ENCODE assay signal across 21 cellular contexts in the genomic region with DNA sequence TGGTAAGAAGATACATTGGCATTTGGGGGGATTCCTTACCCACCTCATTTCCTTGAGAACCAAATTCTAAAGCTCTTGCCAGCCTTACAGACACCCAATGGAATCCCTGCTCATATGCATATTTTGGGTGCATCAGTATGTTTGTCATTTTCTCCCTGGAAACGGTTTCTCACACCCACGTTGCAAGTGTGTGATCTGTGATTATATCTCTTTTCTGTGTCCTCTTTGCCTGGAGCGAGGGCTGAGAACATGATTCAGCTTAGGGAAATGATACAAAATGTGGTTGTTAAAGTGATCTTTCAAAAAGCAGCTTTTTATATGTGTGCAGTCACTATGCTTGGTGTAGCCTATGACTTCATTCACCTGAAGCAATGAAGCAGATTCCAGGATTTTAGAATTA. TPM values are rescaled to one million over a fixed set of nuclear protein-coding genes. Genes with fewer than 3 reads are reported as not detected.
A peak's percentile ranks its signal among the peaks of the same experiment; 100 is the strongest.
DNase-seq lines count a peak whose midpoint lies in the region; ATAC-seq, FAIRE-seq and TF ChIP-seq lines count a peak whose summit lies in the region.
"Had no signal": no experiment of that assay in that cellular context is flagged by ENCODE, and none has a peak within 500 bp of the region (broad histone marks: within the 10 kb centered on the region; RNA-seq: fewer than 3 reads in every experiment).

No MANE protein-coding gene starts in this region.

- TF ChIP-seq POLR2A in K562 (conservative IDR thresholded peaks at IDR 0.05) (no peak), spleen (IDR thresholded peaks at IDR 0.05) (no peak), gastrocnemius medialis (IDR thresholded peaks at IDR 0.05) (no peak)

- no TSS peak for BruUV-seq in K562 (replicated peaks; lab: Mats Ljungman, UMichigan)

- intact Hi-C loops in activated CD4-positive, alpha-beta T cell treated with anti-CD3 and anti-CD28 coated beads for 36 hours (cut with DNase I, micrococcal nuclease): no loop called here
- intact Hi-C loops in K562 (cut with micrococcal nuclease): no loop called here
- intact Hi-C loops in spleen (cut with DNase I; ENCODE audit: low total_unique reads): no loop called here
- intact Hi-C loops in gastrocnemius medialis (cut with DNase I; ENCODE audit: low total_unique reads): no loop called here

- WGBS in GM23248 (ENCODE audit: low coverage in 1 of 2, low lambda C conversion rate in 2 of 2, missing lambda C conversion rate in 2 of 2), 2 experiments: 15 to 31% methylated on average over 3 of the region's 3 CpGs
- WGBS in K562 (ENCODE audit: insufficient coverage, low coverage, missing lambda C conversion rate): 0% methylated on average over 3 of the region's 3 CpGs
- WGBS in spleen, 5 donors: 83 to 87% (median 86%) methylated on average over 3 of the region's 3 CpGs

- FAIRE-seq in K562 (lab: Jason Lieb, UNC): no peak
- FAIRE-seq: endothelial cell of umbilical vein, kidney had no signal

- H3K4me3 Mint-ChIP-seq in activated CD4-positive, alpha-beta T cell treated with anti-CD3 and anti-CD28 coated beads for 36 hours: no peak overlapping the region
- no peak overlapping the region for H3K4me3 Mint-ChIP-seq in activated CD4-positive, alpha-beta T cell treated with anti-CD3 and anti-CD28 coated beads, Interleukin-2, amount 10 ng/mL, durations not matched to agents 7 days and 5 days
- H3K4me3 Mint-ChIP-seq: dendritic cell treated with granulocyte-macrophage colony-stimulating factor and Interleukin-4, amounts not matched to agents 40 ng/mL and 50 ng/mL, for 4 days had no signal

- H3F3A ChIP-seq in GM23248 (ENCODE audit: insufficient read depth): peaks cover 11% of the 10 kb centered on the region

- no peak for TF ChIP-seq RAD21 in K562 (CRISPR knock-in tag; conservative IDR thresholded peaks at IDR 0.05 in 1 of 2, IDR thresholded peaks at IDR 0.05 in 1 of 2)

- no peak overlapping the region for H2AFZ ChIP-seq in GM23248
- H2AFZ ChIP-seq in K562 (ENCODE audit: low read depth, low read length): no peak overlapping the region

- H3K79me2 ChIP-seq in GM23248 (ENCODE audit: insufficient read depth): no peaks in the 10 kb centered on the region
- H3K79me2 ChIP-seq in K562 (ENCODE audit: control insufficient read depth, insufficient read depth, low read length): no peaks in the 10 kb centered on the region

- no peaks in the 10 kb centered on the region for H3K9me3 Mint-ChIP-seq in activated CD4-positive, alpha-beta T cell treated with anti-CD3 and anti-CD28 coated beads for 36 hours (ENCODE audit: low read depth)
- no peaks in the 10 kb centered on the region for H3K9me3 Mint-ChIP-seq in activated CD4-positive, alpha-beta T cell treated with anti-CD3 and anti-CD28 coated beads, Interleukin-2, amount 10 ng/mL, durations not matched to agents 7 days and 5 days
- H3K9me3 Mint-ChIP-seq: activated T-helper 2 cell treated with anti-CD3 and anti-CD28 coated beads, Interferon-gamma antibody, Interleukin-2, Interleukin-4, amounts not matched to agents 10 μg/mL and 5 μg/mL and 100 μg/mL, durations not matched to agents 14 hours and 24 hours and 36 hours; dendritic cell treated with granulocyte-macrophage colony-stimulating factor and Interleukin-4, amounts not matched to agents 40 ng/mL and 50 ng/mL, for 4 days had no signal

- H3K4me3 ChIP-seq in GM23248: no peak overlapping the region
- no peak overlapping the region for H3K4me3 ChIP-seq in K562
- H3K4me3 ChIP-seq in spleen: no peak overlapping the region
- H3K4me3 ChIP-seq in gastrocnemius medialis: no peak overlapping the region
- H3K4me3 ChIP-seq: suprapubic skin, vagina had no signal

- H3K27ac ChIP-seq in GM23248: peak overlapping the region; percentile 70
- H3K27ac ChIP-seq in K562 (ENCODE audit: extremely low read depth, low read depth, low read length): no peak overlapping the region
- no peak overlapping the region for H3K27ac ChIP-seq in spleen
- no peak overlapping the region for H3K27ac ChIP-seq in RWPE1
- no peak overlapping the region for H3K27ac ChIP-seq in gastrocnemius medialis
- H3K27ac ChIP-seq: suprapubic skin, vagina, VCaP had no signal

- no peak overlapping the region for H3K27ac Mint-ChIP-seq in activated CD4-positive, alpha-beta T cell treated with anti-CD3 and anti-CD28 coated beads for 36 hours
- no peak overlapping the region for H3K27ac Mint-ChIP-seq in activated CD4-positive, alpha-beta T cell treated with anti-CD3 and anti-CD28 coated beads, Interleukin-2, amount 10 ng/mL, durations not matched to agents 7 days and 5 days
- H3K27ac Mint-ChIP-seq: activated T-helper 2 cell treated with anti-CD3 and anti-CD28 coated beads, Interferon-gamma antibody, Interleukin-2, Interleukin-4, amounts not matched to agents 10 μg/mL and 5 μg/mL and 100 μg/mL, durations not matched to agents 14 hours and 24 hours and 36 hours; dendritic cell treated with granulocyte-macrophage colony-stimulating factor and Interleukin-4, amounts not matched to agents 40 ng/mL and 50 ng/mL, for 4 days had no signal

- peak; percentile 25 for DNase-seq in activated CD4-positive, alpha-beta T cell treated with anti-CD3 and anti-CD28 coated beads for 36 hours
- no peak for DNase-seq in activated CD4-positive, alpha-beta T cell treated with anti-CD3 and anti-CD28 coated beads, Interleukin-2, amount 10 ng/mL, durations not matched to agents 7 days and 5 days
- peak; percentile 91 for DNase-seq in GM23248
- peak in 1 of 4 experiments; percentile 12 for DNase-seq in K562 (ENCODE audit: extremely low read depth in 1 of 4, low spot score in 3 of 4)
- DNase-seq in occipital lobe (lab: John Stamatoyannopoulos, UW): peak; percentile 50
- DNase-seq in spleen: no peak
- DNase-seq in RWPE1 (ENCODE audit: low spot score): no peak
- no peak for DNase-seq in gastrocnemius medialis
- DNase-seq: 8988T, C1 segment of cervical spinal cord, Calu3, kidney, NCI-H2107, NCI-H524 treated with DMSO at 0.1 percent for 48 hours, SHP77 had no signal

- peak overlapping the region; percentile 46 for H3K9ac ChIP-seq in GM23248
- H3K9ac ChIP-seq in K562 (ENCODE audit: insufficient read depth in 1 of 2, low read depth in 2 of 2, low read length in 2 of 2): no peak overlapping the region

- no peak for TF ChIP-seq CTCF in K562 (IDR thresholded peaks at IDR 0.05 in 2 of 3, conservative IDR thresholded peaks at IDR 0.05 in 1 of 3; ENCODE audit: insufficient read depth in 2 of 3, low read depth in 1 of 3, low read length in 3 of 3)
- TF ChIP-seq CTCF in spleen (IDR thresholded peaks at IDR 0.05 in 8 of 11, conservative IDR thresholded peaks at IDR 0.05 in 3 of 11): no peak
- TF ChIP-seq CTCF in RWPE1 (conservative IDR thresholded peaks at IDR 0.05; ENCODE audit: low read depth): no peak
- TF ChIP-seq CTCF in gastrocnemius medialis (IDR thresholded peaks at IDR 0.05 in 4 of 5, conservative IDR thresholded peaks at IDR 0.05 in 1 of 5): no peak

- no peaks in the 10 kb centered on the region for H3K9me1 ChIP-seq in K562 (ENCODE audit: control insufficient read depth, insufficient read depth, low read length)

- H3K9me3 ChIP-seq in GM23248 (ENCODE audit: low read depth) (no peaks in the 10 kb centered on the region), K562 (replicated peaks; ENCODE audit: control insufficient read depth, insufficient read depth, low read depth, low read length) (no peaks in the 10 kb centered on the region), spleen (no peaks in the 10 kb centered on the region), gastrocnemius medialis (no peaks in the 10 kb centered on the region)
- H3K9me3 ChIP-seq: suprapubic skin, vagina had no signal

- no peak for TF ChIP-seq EP300 in K562 (IDR thresholded peaks at IDR 0.05; ENCODE audit: low read length)

- H3K4me1 ChIP-seq in GM23248 (ENCODE audit: insufficient read depth): peaks cover 24% of the 10 kb centered on the region
- H3K4me1 ChIP-seq in K562 (replicated peaks in 1 of 2; ENCODE audit: control insufficient read depth in 2 of 2, insufficient read depth in 2 of 2, low read length in 2 of 2): no peaks in the 10 kb centered on the region
- H3K4me1 ChIP-seq in spleen: no peaks in the 10 kb centered on the region
- no peaks in the 10 kb centered on the region for H3K4me1 ChIP-seq in gastrocnemius medialis
- H3K4me1 ChIP-seq: suprapubic skin, vagina had no signal

- no peaks in the 10 kb centered on the region for H3K9me2 ChIP-seq in GM23248 (ENCODE audit: insufficient read depth)

- H3K4me2 ChIP-seq in GM23248 (ENCODE audit: unreplicated experiment) (peak overlapping the region; percentile 49), K562 (ENCODE audit: insufficient read depth, low read length) (no peak overlapping the region)

- POLR2A ChIA-PET in activated CD4-positive, alpha-beta T cell treated with anti-CD3 and anti-CD28 coated beads for 36 hours (lab: Charles Lee): no interaction called here
- POLR2A ChIA-PET in activated CD4-positive, alpha-beta T cell treated with anti-CD3 and anti-CD28 coated beads, Interleukin-2, amount 10 ng/mL, durations not matched to agents 7 days and 5 days (lab: Charles Lee): no interaction called here
- POLR2A ChIA-PET in K562 (lab: Yijun Ruan, JAX): interaction anchor here (1.7 kb wide), 1 partner anchor 10 kb away, joined by 4 read pairs; no protein-coding TSS in a partner anchor
- POLR2A ChIA-PET in RWPE1 (lab: Yijun Ruan, JAX; ENCODE audit: low non-redundant PET): no interaction called here

- CTCF ChIA-PET in activated CD4-positive, alpha-beta T cell treated with anti-CD3 and anti-CD28 coated beads for 36 hours (lab: Charles Lee): no interaction called here
- CTCF ChIA-PET in activated CD4-positive, alpha-beta T cell treated with anti-CD3 and anti-CD28 coated beads, Interleukin-2, amount 10 ng/mL, durations not matched to agents 7 days and 5 days (lab: Charles Lee): no interaction called here
- CTCF ChIA-PET in K562 (lab: Yijun Ruan, JAX; ENCODE audit: low intra/inter-chr PET ratio) (no interaction called here), RWPE1 (lab: Yijun Ruan, JAX) (no interaction called here)

- H3K36me3 ChIP-seq in GM23248 (ENCODE audit: low read depth): no peaks in the 10 kb centered on the region
- no peaks in the 10 kb centered on the region for H3K36me3 ChIP-seq in K562 (ENCODE audit: control insufficient read depth, insufficient read depth, low read length)
- H3K36me3 ChIP-seq in spleen: no peaks in the 10 kb centered on the region
- H3K36me3 ChIP-seq in gastrocnemius medialis: no peaks in the 10 kb centered on the region
- H3K36me3 ChIP-seq: suprapubic skin, vagina had no signal

- peaks cover 1% of the 10 kb centered on the region for H3K27me3 Mint-ChIP-seq in activated CD4-positive, alpha-beta T cell treated with anti-CD3 and anti-CD28 coated beads for 36 hours
- no peaks in the 10 kb centered on the region for H3K27me3 Mint-ChIP-seq in activated CD4-positive, alpha-beta T cell treated with anti-CD3 and anti-CD28 coated beads, Interleukin-2, amount 10 ng/mL, durations not matched to agents 7 days and 5 days
- H3K27me3 Mint-ChIP-seq: dendritic cell treated with granulocyte-macrophage colony-stimulating factor and Interleukin-4, amounts not matched to agents 40 ng/mL and 50 ng/mL, for 4 days had no signal

- H3K36me3 Mint-ChIP-seq in activated CD4-positive, alpha-beta T cell treated with anti-CD3 and anti-CD28 coated beads for 36 hours (ENCODE audit: low read depth): no peaks in the 10 kb centered on the region
- no peaks in the 10 kb centered on the region for H3K36me3 Mint-ChIP-seq in activated CD4-positive, alpha-beta T cell treated with anti-CD3 and anti-CD28 coated beads, Interleukin-2, amount 10 ng/mL, durations not matched to agents 7 days and 5 days (ENCODE audit: low read depth)

- H4K20me1 ChIP-seq in GM23248 (ENCODE audit: insufficient read depth): no peaks in the 10 kb centered on the region
- H4K20me1 ChIP-seq in K562 (replicated peaks; ENCODE audit: control insufficient read depth, insufficient read depth, low read length): no peaks in the 10 kb centered on the region

- H3K4me1 Mint-ChIP-seq in activated CD4-positive, alpha-beta T cell treated with anti-CD3 and anti-CD28 coated beads for 36 hours: peaks cover 5% of the 10 kb centered on the region
- peaks cover 9% of the 10 kb centered on the region for H3K4me1 Mint-ChIP-seq in activated CD4-positive, alpha-beta T cell treated with anti-CD3 and anti-CD28 coated beads, Interleukin-2, amount 10 ng/mL, durations not matched to agents 7 days and 5 days

- peak; percentile 36 for ATAC-seq in activated CD4-positive, alpha-beta T cell treated with anti-CD3 and anti-CD28 coated beads for 36 hours
- ATAC-seq in K562: no peak
- no peak for ATAC-seq in gastrocnemius medialis

- H3K27me3 ChIP-seq in GM23248 (replicated peaks; ENCODE audit: insufficient read depth): no peaks in the 10 kb centered on the region
- peaks cover 0 to 2% of the 10 kb centered on the region in 2 experiments; a peak in 2 of 5 replicates for H3K27me3 ChIP-seq in K562 (ENCODE audit: control insufficient read depth in 2 of 2, insufficient read depth in 2 of 2, low read length in 2 of 2)
- H3K27me3 ChIP-seq in spleen (replicated peaks in 1 of 7): no peaks in the 10 kb centered on the region
- H3K27me3 ChIP-seq in gastrocnemius medialis: no peaks in the 10 kb centered on the region
- H3K27me3 ChIP-seq: suprapubic skin, vagina had no signal

- in situ Hi-C loops in GM23248 (cut with MboI) (no loop called here), K562 (cut with MboI) (no loop called here), gastrocnemius medialis (cut with MboI; ENCODE audit: low sequenced_read_pairs in 4 of 4) (no loop called here)

RNA-seq across cellular contexts. Expression of gene KCNMB4, which starts 52.0 kb away (rescaled TPM):
- 1 to 10 TPM in 1 of 2 experiments, under 1 TPM in 1; 0.94 to 2.1 TPM for total RNA-seq in activated CD4-positive, alpha-beta T cell treated with anti-CD3 and anti-CD28 coated beads for 36 hours
- total RNA-seq in activated CD4-positive, alpha-beta T cell treated with anti-CD3 and anti-CD28 coated beads, Interleukin-2, amount 10 ng/mL, durations not matched to agents 7 days and 5 days: under 1 TPM; 0.50 to 0.79 TPM
- 1.8 and 2.7 TPM in 2 replicates for total RNA-seq in GM23248 (2014; rRNA removed; shearing (Covaris generic))
- polyA plus RNA-seq in GM23248 (2016; fragmentation: Nextera tagmentation; extraction: Ambion mirVana) (1.2 and 1.7 TPM in 2 replicates), K562 (2011; rRNA removed) (0.08 and 0.34 TPM in 2 replicates), K562 (2014; fragmentation: Illumina TruSeq; extraction: Trizol) (0.04 and 0.06 TPM in 2 replicates), K562 (2014; fragmentation: Nextera tagmentation; extraction: Ambion mirVana) (under 1 TPM; 0.01 TPM), K562 (2014; rRNA removed) (0.11 TPM in 1 of 2 replicates, not detected in the other), spleen (1 to 10 TPM; 1.2 to 2.6 (median 2.1) TPM)
- 0.05 TPM in 1 of 2 replicates, not detected in the other for total RNA-seq in K562 (2011; cell fraction: chromatin; rRNA removed; ENCODE audit: low replicate concordance)
- not detected in 2 replicates for total RNA-seq in K562 (2011; cell fraction: nucleolus; rRNA removed)
- not detected in 2 replicates for total RNA-seq in K562 (2011; cell fraction: nucleoplasm; rRNA removed)
- total RNA-seq in K562 (2014; rRNA removed) (0.05 TPM in 1 of 2 replicates, not detected in the other), K562 (2014; rRNA removed; fragmentation: Illumina TruSeq; extraction: Trizol) (0.06 TPM in 1 of 2 replicates, not detected in the other), K562 (2015; rRNA removed; fragmentation: Illumina TruSeq; extraction: Trizol) (0.14 and 0.23 TPM in 2 replicates), K562 (2021) (0.07 and 0.11 TPM in 2 replicates), occipital lobe (67.2 TPM), spleen (1 to 10 TPM; 1.1 to 6.3 (median 2.6) TPM), gastrocnemius medialis (1 to 10 TPM in 3 of 4 donors, under 1 TPM in 1; 0.71 to 1.4 (median 1.3) TPM)
- polyA plus RNA-seq in K562 (2011; cell fraction: cytosol; rRNA removed): 0.06 and 0.25 TPM in 2 replicates
- polyA plus RNA-seq in K562 (2011; cell fraction: nucleus; rRNA removed): 0.11 TPM in 2 replicates
- 0.07 and 0.15 TPM in 2 replicates for polyA plus RNA-seq in K562 (2012)
- polyA minus RNA-seq in K562 (2011; rRNA and poly(A)+ RNA removed): 0.07 and 0.24 TPM in 2 replicates
- polyA minus RNA-seq in K562 (2011; cell fraction: cytosol; rRNA and poly(A)+ RNA removed): not detected in 2 replicates
- polyA minus RNA-seq in K562 (2011; cell fraction: nucleus; rRNA and poly(A)+ RNA removed): 0.11 TPM in 1 of 2 replicates, not detected in the other

Comparison
In these comparisons a context has a peak if more than half of its experiments do, and no peak if none do; other contexts are left out.
1. DNase-seq: peak in activated CD4-positive, alpha-beta T cell treated with anti-CD3 and anti-CD28 coated beads for 36 hours (single experiment), GM23248 (single experiment) and occipital lobe (single experiment); none in activated CD4-positive, alpha-beta T cell treated with anti-CD3 and anti-CD28 coated beads, Interleukin-2, amount 10 ng/mL, durations not matched to agents 7 days and 5 days (single experiment), spleen (single experiment), RWPE1 (single experiment) and gastrocnemius medialis (0 of 2).